ENCODE assay signal across 2 cellular contexts in the genomic region with DNA sequence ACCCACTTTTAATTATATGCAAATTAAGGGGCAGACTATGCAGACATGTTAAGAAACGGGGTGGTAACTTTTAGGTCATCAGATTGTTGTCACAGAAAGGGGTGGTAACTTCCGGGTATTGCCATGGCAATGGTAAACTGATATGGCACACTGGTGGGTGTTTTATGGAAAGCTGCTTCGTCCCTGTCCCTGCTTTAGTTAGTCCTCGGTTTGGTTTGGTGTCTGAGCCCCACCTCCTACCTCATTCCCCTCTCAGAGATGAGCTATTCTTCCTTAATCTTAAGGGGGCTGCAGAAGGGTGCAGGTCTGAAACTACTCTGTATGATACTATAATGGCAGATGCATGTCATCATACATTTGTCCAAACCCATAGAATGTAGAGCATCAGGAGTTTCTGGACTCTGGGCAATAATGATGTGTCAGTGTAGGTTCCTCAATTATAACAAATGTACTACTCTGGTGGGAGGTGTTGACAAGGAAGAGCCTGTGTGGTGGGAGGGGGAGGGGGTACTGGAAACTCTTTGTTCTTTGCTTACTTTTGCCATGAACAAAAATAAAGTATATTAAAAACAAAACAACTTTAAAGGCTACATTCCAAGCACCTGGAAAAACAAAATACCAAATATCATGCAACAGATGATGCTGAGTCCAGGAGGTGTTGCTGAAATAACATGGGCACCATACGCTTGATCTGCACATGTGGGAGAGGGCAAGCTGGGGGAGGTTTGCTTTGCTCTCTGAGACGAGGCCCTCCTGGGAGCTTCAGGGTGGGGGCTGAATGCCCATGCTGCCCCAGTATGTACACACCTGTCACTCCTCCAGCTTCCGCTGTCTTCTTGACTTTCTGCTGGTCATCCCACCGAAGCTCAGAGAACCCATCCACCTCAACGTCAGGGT.
TF ChIP-seq lines count a peak whose summit lies in the region.

No MANE protein-coding gene starts in this region.

TF ChIP-seq in Ishikawa, 13 proteins besides CTCF, POLR2A, EP300 and RAD21:
- TF ChIP-seq CREB1 (IDR thresholded peaks at IDR 0.05; ENCODE audit: low read depth) (0 out of 2 replicates have a peak, but pooled peaks have one; percentile 15), CEBPB (IDR thresholded peaks at IDR 0.05) (no peak)

TF ChIP-seq in H1, 55 proteins besides CTCF, POLR2A, EP300 and RAD21:
- TF ChIP-seq ASH2L (IDR thresholded peaks at IDR 0.05; ENCODE audit: low read length) (no peak), NRF1 (IDR thresholded peaks at IDR 0.05; ENCODE audit: low read depth, low read length) (no peak), ZNF274 (IDR thresholded peaks at IDR 0.05; ENCODE audit: borderline replicate concordance, extremely low read depth, low read length) (no peak), PHF8 (conservative IDR thresholded peaks at IDR 0.05; ENCODE audit: low read depth, low read length) (no peak), CBX5 (IDR thresholded peaks at IDR 0.05; ENCODE audit: low read depth, low read length) (no peak), POLR2AphosphoS5 (IDR thresholded peaks at IDR 0.05; ENCODE audit: low read depth, low read length) (no peak), RXRA (IDR thresholded peaks at IDR 0.05; ENCODE audit: insufficient read depth, low read depth, low read length) (no peak), JUND (IDR thresholded peaks at IDR 0.05; ENCODE audit: low read length) (no peak), CHD7 (IDR thresholded peaks at IDR 0.05; ENCODE audit: insufficient replicate concordance, low read length) (no peak), CBX8 (IDR thresholded peaks at IDR 0.05; ENCODE audit: borderline replicate concordance, low read depth, low read length) (no peak), SUZ12 (IDR thresholded peaks at IDR 0.05; ENCODE audit: low read length) (no peak), GTF2F1 (IDR thresholded peaks at IDR 0.05; ENCODE audit: borderline replicate concordance, low read depth, low read length) (no peak), SAP30 (IDR thresholded peaks at IDR 0.05; ENCODE audit: insufficient read depth, insufficient replicate concordance, low read length) (no peak), TAF1 (IDR thresholded peaks at IDR 0.05; ENCODE audit: low read depth, low read length) (no peak), MAX (IDR thresholded peaks at IDR 0.05) (no peak), POU5F1 (IDR thresholded peaks at IDR 0.05; ENCODE audit: low read depth, low read length) (no peak)
